In genomic region chr12:52521175-52521574, GRCh38 we compare ENCODE assay signal across 1 cellular context.
TF ChIP-seq lines count a peak whose summit lies in the region.

No MANE protein-coding gene starts in this region.

TF ChIP-seq in HEK293, 187 proteins besides CTCF, POLR2A, EP300 and RAD21 (continued from another document):
- TF ChIP-seq PATZ1 (tag by site-specific recombination; IDR thresholded peaks at IDR 0.05) = 0 out of 2 replicates have a peak, but pooled peaks have one; percentile 28
